ENCODE assay signal across 25 cellular contexts in genomic region chr19:30216453-30216852, GRCh38.
DNase-seq lines count a peak whose midpoint lies in the region; ATAC-seq, FAIRE-seq and TF ChIP-seq lines count a peak whose summit lies in the region.
"Had no signal": no experiment of that assay in that cellular context is flagged by ENCODE, and none has a peak within 500 bp of the region (broad histone marks: within the 10 kb centered on the region; RNA-seq: fewer than 3 reads in every experiment).

No MANE protein-coding gene starts in this region.

- CTCF ChIA-PET in GM12878 (lab: Yijun Ruan, JAX) = no interaction called here

- H3K9me3 ChIP-seq in left ventricle myocardium inferior (replicated peaks) (no peaks in the 10 kb centered on the region), GM12878 (replicated peaks; ENCODE audit: control insufficient read depth, insufficient read depth, low read length) (no peaks in the 10 kb centered on the region), testis (no peaks in the 10 kb centered on the region)
- H3K9me3 ChIP-seq: BE2C, BLaER1 had no signal

- no peak for ATAC-seq in GM12878

- H3K4me3 ChIP-seq in left ventricle myocardium inferior (no peak overlapping the region), GM12878 (no peak overlapping the region), testis (no peak overlapping the region)
- H3K4me3 ChIP-seq: BLaER1 had no signal

- no peaks in the 10 kb centered on the region for H4K20me1 ChIP-seq in GM12878 (ENCODE audit: control insufficient read depth, insufficient read depth)
- H4K20me1 ChIP-seq: BLaER1 had no signal

- intact Hi-C loops in cardiac septum (cut with DNase I) (no loop called here), left ventricle myocardium inferior (cut with micrococcal nuclease) (no loop called here), GM12878 (cut with micrococcal nuclease; ENCODE audit: unreplicated experiment) (no loop called here), testis (cut with DNase I; ENCODE audit: low total_unique reads) (no loop called here)

- H3K27me3 ChIP-seq in left ventricle myocardium inferior (ENCODE audit: low read depth) = peaks cover 94% of the 10 kb centered on the region
- no peaks in the 10 kb centered on the region; a peak in 1 of 4 replicates for H3K27me3 ChIP-seq in GM12878 (replicated peaks in 1 of 2; ENCODE audit: control insufficient read depth in 2 of 2, insufficient read depth in 2 of 2, low read length in 1 of 2)
- no peaks in the 10 kb centered on the region for H3K27me3 ChIP-seq in testis
- H3K27me3 ChIP-seq: BE2C, BLaER1 had no signal

- FAIRE-seq in GM12878 (lab: Jason Lieb, UNC) = no peak
- FAIRE-seq: G401.6, GM12892, GM18507 had no signal

- no TSS peak for BruUV-seq in GM12878 (replicated peaks; lab: Mats Ljungman, UMichigan)

- SMC1A ChIA-PET in GM12878 (lab: Charles Lee; ENCODE audit: uncharacterized antibody, unreplicated experiment) = no interaction called here

- no peaks in the 10 kb centered on the region for H3K79me2 ChIP-seq in GM12878 (ENCODE audit: control insufficient read depth, insufficient read depth, low read length)

- in situ Hi-C loops in GM12878 (cut with MboI) = no loop called here
- in situ Hi-C loops in G401 (cut with HindIII; ENCODE audit: low sequenced_read_pairs) = no loop called here

- peak; percentile 14 for DNase-seq in cardiac septum (ENCODE audit: low spot score)
- DNase-seq in left ventricle myocardium inferior = no peak
- DNase-seq in GM12878 (ENCODE audit: low read depth, low spot score) = no peak
- DNase-seq in testis = peak; percentile 11
- DNase-seq in G401 (ENCODE audit: low spot score) = no peak
- no peak for DNase-seq in stimulated activated CD4-positive, alpha-beta T cell treated with anti-CD3 and anti-CD28 coated beads, Interleukin-2, amount 100 ng/mL, for 24 hours
- DNase-seq: ACHN; BE2C; C1 segment of cervical spinal cord; CD4-positive, alpha-beta memory T cell; CD4-positive, CD25-positive, alpha-beta regulatory T cell; CD8-positive, alpha-beta memory T cell; COR-L47; DMS 273 treated with DMSO at 0.1 percent for 48 hours; DMS153; DMS53; DMS79; DND-41; EL; GF-D8 had no signal

- TF ChIP-seq CTCF in left ventricle myocardium inferior (IDR thresholded peaks at IDR 0.05; ENCODE audit: borderline replicate concordance) = no peak
- no peak for TF ChIP-seq CTCF in GM12878 (IDR thresholded peaks at IDR 0.05 in 2 of 3, conservative IDR thresholded peaks at IDR 0.05 in 1 of 3; ENCODE audit: control insufficient read depth in 2 of 3, extremely low read depth in 1 of 3, insufficient read depth in 1 of 3, low read depth in 3 of 3, low read length in 3 of 3)
- TF ChIP-seq CTCF in testis (IDR thresholded peaks at IDR 0.05) = no peak

- no peak overlapping the region for H3K4me2 ChIP-seq in GM12878 (ENCODE audit: control insufficient read depth, insufficient read depth)
- H3K4me2 ChIP-seq: BLaER1 had no signal

- RAD21 ChIA-PET in GM12878 (lab: Charles Lee; ENCODE audit: unreplicated experiment) = no interaction called here

- TF ChIP-seq EP300 in GM12878 (IDR thresholded peaks at IDR 0.05; ENCODE audit: borderline replicate concordance in 1 of 2, control insufficient read depth in 1 of 2, low read depth in 2 of 2, low read length in 2 of 2) = no peak

- no peaks in the 10 kb centered on the region for H3K36me3 ChIP-seq in left ventricle myocardium inferior
- no peaks in the 10 kb centered on the region for H3K36me3 ChIP-seq in GM12878 (ENCODE audit: control insufficient read depth in 2 of 2, insufficient read depth in 2 of 2, low read length in 1 of 2)
- no peaks in the 10 kb centered on the region for H3K36me3 ChIP-seq in testis (ENCODE audit: low read depth, missing control alignments)
- H3K36me3 ChIP-seq: BE2C, BLaER1 had no signal

- H3K27ac ChIP-seq in left ventricle myocardium inferior (replicated peaks) (no peak overlapping the region), GM12878 (ENCODE audit: control insufficient read depth, insufficient read depth) (no peak overlapping the region), testis (no peak overlapping the region)
- H3K27ac ChIP-seq: 22Rv1, BLaER1 had no signal

- H3K4me1 ChIP-seq in left ventricle myocardium inferior = no peaks in the 10 kb centered on the region
- H3K4me1 ChIP-seq in GM12878 (ENCODE audit: control insufficient read depth, insufficient read depth, low read length) = no peaks in the 10 kb centered on the region
- H3K4me1 ChIP-seq in testis = peaks cover 6% of the 10 kb centered on the region
- H3K4me1 ChIP-seq: BE2C, BLaER1 had no signal

- no peak overlapping the region for H2AFZ ChIP-seq in GM12878 (ENCODE audit: control insufficient read depth, low read depth, low read length)

- POLR2A ChIA-PET in GM12878 (lab: Charles Lee) = no interaction called here

- TF ChIP-seq RAD21 in GM12878 (IDR thresholded peaks at IDR 0.05; ENCODE audit: insufficient read depth, low read depth, low read length) = no peak

- H3K9ac ChIP-seq in GM12878 (ENCODE audit: control insufficient read depth, insufficient read depth, low read length) = no peak overlapping the region
- H3K9ac ChIP-seq: BLaER1 had no signal

- WGBS in GM12878 (ENCODE audit: insufficient coverage, insufficient replicate concordance, low lambda C conversion rate, missing lambda C conversion rate) = 69% methylated on average over 4 of the region's 4 CpGs
- WGBS in testis, 2 donors = 73 to 82% methylated on average over 4 of the region's 4 CpGs

- TF ChIP-seq POLR2A in GM12878 (IDR thresholded peaks at IDR 0.05; ENCODE audit: low read depth, low read length) (no peak), testis (IDR thresholded peaks at IDR 0.05) (no peak)

TF ChIP-seq in GM12878, 131 proteins besides CTCF, POLR2A, EP300 and RAD21:
- TF ChIP-seq IRF4 (IDR thresholded peaks at IDR 0.05; ENCODE audit: low read depth, low read length) (no peak), ZNF24 (IDR thresholded peaks at IDR 0.05) (peak; percentile 79), RELA (IDR thresholded peaks at IDR 0.05; ENCODE audit: borderline replicate concordance, partially characterized antibody) (no peak)

Comparison
In these comparisons a context has a peak if more than half of its experiments do, and no peak if none do; other contexts are left out.
1. DNase-seq: peak in cardiac septum (single experiment) and testis (single experiment); none in left ventricle myocardium inferior (single experiment), GM12878 (single experiment), G401 (single experiment) and stimulated activated CD4-positive, alpha-beta T cell treated with anti-CD3 and anti-CD28 coated beads, Interleukin-2, amount 100 ng/mL, for 24 hours (0 of 2).